ENCODE assay signal across 9 cellular contexts in genomic region chr12:57583008-57583831, GRCh38. TPM values are rescaled to one million over a fixed set of nuclear protein-coding genes. Genes with fewer than 3 reads are reported as not detected.
A peak's percentile ranks its signal among the peaks of the same experiment; 100 is the strongest.
DNase-seq lines count a peak whose midpoint lies in the region; ATAC-seq and TF ChIP-seq lines count a peak whose summit lies in the region.
"Had no signal": no experiment of that assay in that cellular context is flagged by ENCODE, and none has a peak within 500 bp of the region (broad histone marks: within the 10 kb centered on the region; RNA-seq: fewer than 3 reads in every experiment).

No MANE protein-coding gene starts in this region.

- H3K27ac Mint-ChIP-seq in CD8-positive, alpha-beta T cell: no peak overlapping the region
- H3K27ac Mint-ChIP-seq: T-helper 1 cell treated with Interleukin-12 subunit alpha and Interleukin-12 subunit beta and Interleukin-4 antibody, amounts not matched to agents 30 μg/mL and 1 μg/mL, for 36 hours had no signal

- H3K27me3 Mint-ChIP-seq in CD8-positive, alpha-beta T cell (ENCODE audit: low read depth): no peaks in the 10 kb centered on the region

- H3K4me1 Mint-ChIP-seq in CD8-positive, alpha-beta T cell (ENCODE audit: low read depth): peaks cover 2% of the 10 kb centered on the region

- H3K9me3 Mint-ChIP-seq in CD8-positive, alpha-beta T cell: no peaks in the 10 kb centered on the region
- H3K9me3 Mint-ChIP-seq: T-helper 1 cell treated with Interleukin-12 subunit alpha and Interleukin-12 subunit beta and Interleukin-4 antibody, amounts not matched to agents 30 μg/mL and 1 μg/mL, for 36 hours had no signal

- no peak overlapping the region for H3K4me3 Mint-ChIP-seq in CD8-positive, alpha-beta T cell
- H3K4me3 Mint-ChIP-seq: T-helper 1 cell treated with Interleukin-12 subunit alpha and Interleukin-12 subunit beta and Interleukin-4 antibody, amounts not matched to agents 30 μg/mL and 1 μg/mL, for 36 hours had no signal

- no peaks in the 10 kb centered on the region for H3K36me3 ChIP-seq in CD8-positive, alpha-beta T cell (ENCODE audit: insufficient read depth, low read length)
- no peaks in the 10 kb centered on the region for H3K36me3 ChIP-seq in left lung

- H3K9me3 ChIP-seq in CD8-positive, alpha-beta T cell (ENCODE audit: low read length): no peaks in the 10 kb centered on the region
- no peaks in the 10 kb centered on the region for H3K9me3 ChIP-seq in left lung

- peak; percentile 30 to 75 (median 67) for DNase-seq in CD8-positive, alpha-beta T cell
- DNase-seq in NCI-H510A (lab: John Stamatoyannopoulos, UW): peak; percentile 72
- peak; percentile 41 for DNase-seq in activated CD4-positive, alpha-beta T cell treated with anti-CD3 and anti-CD28 coated beads for 1 hour
- DNase-seq in cerebellum (ENCODE audit: low spot score): peak; percentile 89
- DNase-seq in left lung: peak in 1 of 2 donors; percentile 44
- DNase-seq in stimulated activated CD4-positive, alpha-beta T cell treated with anti-CD3 and anti-CD28 coated beads, TNF-alpha, amount 100 ng/mL, for 1 hour (ENCODE audit: low read depth in 3 of 3, low spot score in 1 of 3): peak; percentile 17 to 39 (median 36)

- no peaks in the 10 kb centered on the region for H3K36me3 Mint-ChIP-seq in CD8-positive, alpha-beta T cell

- H3K27me3 ChIP-seq in CD8-positive, alpha-beta T cell (ENCODE audit: insufficient read depth, low read length): no peaks in the 10 kb centered on the region
- peaks cover 0 to 43% of the 10 kb centered on the region in 2 donors for H3K27me3 ChIP-seq in left lung

- H3K4me1 ChIP-seq in CD8-positive, alpha-beta T cell (ENCODE audit: insufficient read depth, low read length): no peaks in the 10 kb centered on the region
- H3K4me1 ChIP-seq in left lung: peaks cover 0 to 6% of the 10 kb centered on the region in 2 donors

- no peak overlapping the region for H3K4me3 ChIP-seq in CD8-positive, alpha-beta T cell (ENCODE audit: low read depth, low read length)
- H3K4me3 ChIP-seq in left lung: no peak overlapping the region

- CTCF ChIA-PET in CD8-positive, alpha-beta T cell (lab: Charles Lee): interaction anchor here (0.6 to 6.8 kb wide), 44 partner anchors 9 to 320 kb away, joined by 3 to 150 read pairs (median 5); partner anchors contain the start of genes B4GALNT1, DTX3, GLI1 and OS9

- intact Hi-C loops in CD8-positive, alpha-beta T cell (cut with DNase I, micrococcal nuclease): loop anchor here (1.0 to 2.0 kb wide), 7 partner anchors 38 to 322 kb away; partner anchors contain the start of genes B4GALNT1 (in 1 of the 2) and GLI1 (in 1 of the 2)
- intact Hi-C loops in left lung (cut with DNase I): loop anchor here in 1 of 2 donors (2.0 kb wide), 1 partner anchor 40 kb away; no protein-coding TSS in a partner anchor

- ATAC-seq in CD8-positive, alpha-beta T cell: peak; percentile 100
- ATAC-seq in GM19372 (IDR thresholded peaks at IDR 0.05; ENCODE audit: low read depth, unreplicated experiment): peak; percentile 98
- ATAC-seq in HG03439 (IDR thresholded peaks at IDR 0.05; ENCODE audit: unreplicated experiment): peak; percentile 90
- ATAC-seq in left lung: peak; percentile 99

- POLR2A ChIA-PET in CD8-positive, alpha-beta T cell (lab: Charles Lee): interaction anchor here (0.6 kb wide), 1 partner anchor 48 kb away, joined by 3 read pairs; no protein-coding TSS in a partner anchor

- no peak overlapping the region for H3K27ac ChIP-seq in CD8-positive, alpha-beta T cell (ENCODE audit: low read depth, low read length)
- no peak overlapping the region for H3K27ac ChIP-seq in left lung

- peak; percentile 95 for TF ChIP-seq CTCF in CD8-positive, alpha-beta T cell (IDR thresholded peaks at IDR 0.05)
- peak; percentile 94 to 98 for TF ChIP-seq CTCF in left lung (IDR thresholded peaks at IDR 0.05)

RNA-seq across cellular contexts. Expression of gene PIP4K2C, which starts 7.8 kb away (rescaled TPM):
- total RNA-seq in CD8-positive, alpha-beta T cell: 10 to 100 TPM; 16.4 to 20.1 TPM
- 13.6 TPM for total RNA-seq in cerebellum
- 10 to 100 TPM; 43.4 to 44.1 TPM for total RNA-seq in left lung

RNA-seq across cellular contexts. Expression of gene DTX3, which starts 21.4 kb away (rescaled TPM):
- 10 to 100 TPM; 33.2 to 33.7 TPM for total RNA-seq in CD8-positive, alpha-beta T cell
- total RNA-seq in cerebellum: 49.6 TPM
- total RNA-seq in left lung: 10 to 100 TPM; 20.1 to 30.4 TPM

RNA-seq across cellular contexts. Expression of gene ARHGEF25, which starts 28.0 kb away (rescaled TPM):
- total RNA-seq in CD8-positive, alpha-beta T cell: under 1 TPM; 0.33 to 0.36 TPM
- total RNA-seq in cerebellum (25.7 TPM), left lung (10 to 100 TPM; 16.5 to 20.0 TPM)

RNA-seq across cellular contexts. Expression of gene KIF5A, which starts 33.4 kb away (rescaled TPM):
- total RNA-seq in CD8-positive, alpha-beta T cell: under 1 TPM; 0.60 to 0.69 TPM
- 51.7 TPM for total RNA-seq in cerebellum
- total RNA-seq in left lung: under 1 TPM; 0.38 to 0.50 TPM

RNA-seq across cellular contexts. Expression of gene DCTN2, which starts 36.2 kb away (rescaled TPM):
- 10 to 100 TPM; 39.2 to 43.3 TPM for total RNA-seq in CD8-positive, alpha-beta T cell
- total RNA-seq in cerebellum: 86.0 TPM
- total RNA-seq in left lung: 100 to 1,000 TPM; 104 to 111 TPM

Comparison
In these comparisons a context has a peak if more than half of its experiments do, and no peak if none do; other contexts are left out.
1. RNA of gene ARHGEF25, which starts 28.0 kb away (total RNA-seq): 25.7 TPM in cerebellum (single experiment) and 16.5 to 20.0 TPM in left lung; 0.33 to 0.36 TPM in CD8-positive, alpha-beta T cell; every median in the first group is over 10 times any median in the second.
2. Peak in every context shown above with its lines, with median percentiles within 50 percentile points of each other: ATAC-seq.